In genomic region chr12:86712425-86712843, GRCh38 we compare ENCODE assay signal across 11 cellular contexts.
DNase-seq lines count a peak whose midpoint lies in the region; ATAC-seq, FAIRE-seq and TF ChIP-seq lines count a peak whose summit lies in the region.
"Had no signal": no experiment of that assay in that cellular context is flagged by ENCODE, and none has a peak within 500 bp of the region (broad histone marks: within the 10 kb centered on the region; RNA-seq: fewer than 3 reads in every experiment).

No MANE protein-coding gene starts in this region.

- H3K4me3 ChIP-seq in MG63, result no peak overlapping the region
- H3K4me3 ChIP-seq in bronchial epithelial cell (ENCODE audit: low read depth, low read length), result no peak overlapping the region
- H3K4me3 ChIP-seq: heart left ventricle, pancreas had no signal

- no peak overlapping the region for H3K4me3 Mint-ChIP-seq in mesothelial cell of epicardium

- TF ChIP-seq CTCF in bronchial epithelial cell (IDR thresholded peaks at IDR 0.05; ENCODE audit: insufficient read depth, low read length, severe bottlenecking) (no peak), mesothelial cell of epicardium (IDR thresholded peaks at IDR 0.05; ENCODE audit: unreplicated experiment) (no peak)

- DNase-seq in EH (ENCODE audit: low read depth), result peak; percentile 98
- DNase-seq in MG63, result peak; percentile 12
- peak; percentile 99 for DNase-seq in bronchial epithelial cell (ENCODE audit: low read depth)
- DNase-seq in mesothelial cell of epicardium (ENCODE audit: low spot score in 2 of 2, unreplicated experiment in 2 of 2), result no peak
- DNase-seq in NCI-H2081 (lab: John Stamatoyannopoulos, UW), result no peak
- no peak for DNase-seq in NK-92 (lab: John Stamatoyannopoulos, UW; ENCODE audit: unreplicated experiment)
- DNase-seq in germinal center (ENCODE audit: low spot score), result no peak
- DNase-seq: heart left ventricle, NCI-H510A treated with DMSO at 0.1 percent for 48 hours, pancreas had no signal

- H3K27ac Mint-ChIP-seq in mesothelial cell of epicardium, result peak overlapping the region; percentile 72

- H3K9me3 ChIP-seq in MG63, result peaks cover 43% of the 10 kb centered on the region
- H3K9me3 ChIP-seq: pancreas had no signal

- H3K36me3 Mint-ChIP-seq in mesothelial cell of epicardium, result peaks cover 2% of the 10 kb centered on the region

- no peaks in the 10 kb centered on the region for H3K27me3 Mint-ChIP-seq in mesothelial cell of epicardium (ENCODE audit: low read depth)

- H3K9me3 Mint-ChIP-seq in mesothelial cell of epicardium, result peaks cover 15% of the 10 kb centered on the region

- H3K4me1 Mint-ChIP-seq in mesothelial cell of epicardium, result peaks cover 8% of the 10 kb centered on the region

- ATAC-seq in GM19463 (IDR thresholded peaks at IDR 0.05; ENCODE audit: unreplicated experiment), result no peak

- FAIRE-seq in bronchial epithelial cell (lab: Jason Lieb, UNC), result no peak
- FAIRE-seq: pancreas had no signal

- H3K27me3 ChIP-seq in MG63 (no peaks in the 10 kb centered on the region), bronchial epithelial cell (ENCODE audit: control insufficient read depth, insufficient read depth, low read length) (no peaks in the 10 kb centered on the region)
- H3K27me3 ChIP-seq: heart left ventricle, pancreas had no signal

- H3K36me3 ChIP-seq in MG63, result peaks cover 3% of the 10 kb centered on the region
- no peaks in the 10 kb centered on the region for H3K36me3 ChIP-seq in bronchial epithelial cell (ENCODE audit: control insufficient read depth, insufficient read depth, low read length)
- H3K36me3 ChIP-seq: heart left ventricle, pancreas had no signal

Comparison
In these comparisons a context has a peak if more than half of its experiments do, and no peak if none do; other contexts are left out.
1. DNase-seq: peak in EH (single experiment), MG63 (single experiment) and bronchial epithelial cell (single experiment); none in mesothelial cell of epicardium (0 of 2), NCI-H2081 (0 of 2), NK-92 (single experiment) and germinal center (single experiment).